21 cellular contexts compared by ENCODE assay signal in genomic region chr12:121515615-121516014, GRCh38.
DNase-seq lines count a peak whose midpoint lies in the region; ATAC-seq and TF ChIP-seq lines count a peak whose summit lies in the region.
"Had no signal": no experiment of that assay in that cellular context is flagged by ENCODE, and none has a peak within 500 bp of the region (broad histone marks: within the 10 kb centered on the region; RNA-seq: fewer than 3 reads in every experiment).

No MANE protein-coding gene starts in this region.

- H3K9ac ChIP-seq in neuronal stem cell (ENCODE audit: low read depth, low read length, poor library complexity): no peak overlapping the region
- H3K9ac ChIP-seq: BLaER1 had no signal

- H2BK12ac ChIP-seq in neuronal stem cell (ENCODE audit: low read length): no peak overlapping the region

- H2AFZ ChIP-seq in neuronal stem cell (ENCODE audit: low read length): no peak overlapping the region

- H3K27me3 ChIP-seq in neuronal stem cell (ENCODE audit: control insufficient read depth in 3 of 3, insufficient read depth in 3 of 3, low read depth in 1 of 3, low read length in 3 of 3): no peaks in the 10 kb centered on the region
- H3K27me3 ChIP-seq: BLaER1 had no signal

- H3K4me2 ChIP-seq in neuronal stem cell (ENCODE audit: insufficient read depth, low read length, poor library complexity, severe bottlenecking): no peak overlapping the region
- H3K4me2 ChIP-seq: A549, BLaER1 had no signal

- H3K27ac ChIP-seq in neuronal stem cell (replicated peaks; ENCODE audit: low read length): no peak overlapping the region
- H3K27ac ChIP-seq: A549, BLaER1, WERI-Rb-1 had no signal

- no peak overlapping the region for H2AK5ac ChIP-seq in neuronal stem cell (ENCODE audit: low read depth, low read length)

- H3K27ac Mint-ChIP-seq in activated CD8-positive, alpha-beta T cell treated with anti-CD3 and anti-CD28 coated beads for 36 hours: peak overlapping the region; percentile 58
- no peak overlapping the region for H3K27ac Mint-ChIP-seq in activated CD8-positive, alpha-beta T cell treated with anti-CD3 and anti-CD28 coated beads, Interleukin-2, amount 10 ng/mL, durations not matched to agents 7 days and 5 days

- H3K9me3 Mint-ChIP-seq in activated CD8-positive, alpha-beta T cell treated with anti-CD3 and anti-CD28 coated beads for 36 hours: no peaks in the 10 kb centered on the region
- no peaks in the 10 kb centered on the region for H3K9me3 Mint-ChIP-seq in activated CD8-positive, alpha-beta T cell treated with anti-CD3 and anti-CD28 coated beads, Interleukin-2, amount 10 ng/mL, durations not matched to agents 7 days and 5 days (ENCODE audit: insufficient read depth)

- peaks cover 0 to 10% of the 10 kb centered on the region in 2 donors for H3K9me3 ChIP-seq in neuronal stem cell (replicated peaks in 1 of 2; ENCODE audit: control insufficient read depth in 2 of 2, insufficient read depth in 1 of 2, low read depth in 1 of 2, low read length in 2 of 2)
- H3K9me3 ChIP-seq: A549, BLaER1 had no signal

- H3K4me3 Mint-ChIP-seq in activated CD8-positive, alpha-beta T cell treated with anti-CD3 and anti-CD28 coated beads for 36 hours: no peak overlapping the region
- H3K4me3 Mint-ChIP-seq in activated CD8-positive, alpha-beta T cell treated with anti-CD3 and anti-CD28 coated beads, Interleukin-2, amount 10 ng/mL, durations not matched to agents 7 days and 5 days: no peak overlapping the region

- no peak for DNase-seq in activated CD8-positive, alpha-beta T cell treated with anti-CD3 and anti-CD28 coated beads for 36 hours
- no peak for DNase-seq in activated CD8-positive, alpha-beta T cell treated with anti-CD3 and anti-CD28 coated beads, Interleukin-2, amount 10 ng/mL, durations not matched to agents 7 days and 5 days
- DNase-seq in NCI-H226 (peak; percentile 11), fibroblast of peridontal ligament (ENCODE audit: extremely low read depth) (peak; percentile 7), neuronal stem cell (ENCODE audit: low spot score) (no peak), A172 (ENCODE audit: low spot score) (no peak), DMS 273 (lab: John Stamatoyannopoulos, UW; ENCODE audit: unreplicated experiment) (no peak)
- DNase-seq in activated CD4-positive, CD25-positive, alpha-beta regulatory T cell (lab: John Stamatoyannopoulos, UW): no peak
- DNase-seq: activated effector memory CD4-positive, alpha-beta T cell treated with anti-CD3 and anti-CD28 coated beads, Interleukin-2, amount 50 U/mL, for 16 hours; DMS 273 treated with DMSO at 0.1 percent for 48 hours; effector memory CD4-positive, alpha-beta T cell; head of caudate nucleus; left ventricle myocardium superior; MM.1S; NCI-H146; NCI-H748 treated with DMSO at 0.1 percent for 48 hours; SHP77; stimulated activated CD4-positive, alpha-beta T cell treated with anti-CD3 and anti-CD28 coated beads, Interleukin-1b, Interleukin-23, amount 100 ng/mL, for 48 hours; WERI-Rb-1 had no signal

- intact Hi-C loops in activated CD8-positive, alpha-beta T cell treated with anti-CD3 and anti-CD28 coated beads for 36 hours (cut with micrococcal nuclease): no loop called here

- peaks cover 0 to 2% of the 10 kb centered on the region in 2 donors for H3K4me1 ChIP-seq in neuronal stem cell (ENCODE audit: control insufficient read depth in 2 of 2, insufficient read depth in 1 of 2, low read depth in 1 of 2, low read length in 2 of 2)

- no peak overlapping the region for H4K91ac ChIP-seq in neuronal stem cell (ENCODE audit: low read depth, low read length, poor library complexity)

- no peak overlapping the region for H3K23ac ChIP-seq in neuronal stem cell (ENCODE audit: low read depth, low read length, poor library complexity)

- POLR2A ChIA-PET in activated CD8-positive, alpha-beta T cell treated with anti-CD3 and anti-CD28 coated beads for 36 hours (lab: Charles Lee): interaction anchor here (0.7 kb wide), 1 partner anchor 67 kb away, joined by 3 read pairs; no protein-coding TSS in a partner anchor
- POLR2A ChIA-PET in activated CD8-positive, alpha-beta T cell treated with anti-CD3 and anti-CD28 coated beads, Interleukin-2, amount 10 ng/mL, durations not matched to agents 7 days and 5 days (lab: Charles Lee): no interaction called here

- CTCF ChIA-PET in activated CD8-positive, alpha-beta T cell treated with anti-CD3 and anti-CD28 coated beads for 36 hours (lab: Charles Lee): interaction anchor here (0.8 to 1.0 kb wide), 2 partner anchors 15 to 279 kb away, joined by 3 read pairs; no protein-coding TSS in a partner anchor
- CTCF ChIA-PET in activated CD8-positive, alpha-beta T cell treated with anti-CD3 and anti-CD28 coated beads, Interleukin-2, amount 10 ng/mL, durations not matched to agents 7 days and 5 days (lab: Charles Lee): no interaction called here

- no peak for ATAC-seq in activated CD8-positive, alpha-beta T cell treated with anti-CD3 and anti-CD28 coated beads for 36 hours
- ATAC-seq in activated CD8-positive, alpha-beta T cell treated with anti-CD3 and anti-CD28 coated beads, Interleukin-2, amount 10 ng/mL, durations not matched to agents 7 days and 5 days: no peak
- ATAC-seq: A549, left ventricle myocardium superior had no signal

- H3K36me3 Mint-ChIP-seq in activated CD8-positive, alpha-beta T cell treated with anti-CD3 and anti-CD28 coated beads for 36 hours (ENCODE audit: low read depth): peaks cover 2% of the 10 kb centered on the region
- peaks cover 20% of the 10 kb centered on the region for H3K36me3 Mint-ChIP-seq in activated CD8-positive, alpha-beta T cell treated with anti-CD3 and anti-CD28 coated beads, Interleukin-2, amount 10 ng/mL, durations not matched to agents 7 days and 5 days (ENCODE audit: low read depth)

- no peak overlapping the region for H2BK15ac ChIP-seq in neuronal stem cell (ENCODE audit: low read length)

- no peak for TF ChIP-seq CTCF in activated CD8-positive, alpha-beta T cell treated with anti-CD3 and anti-CD28 coated beads for 36 hours (IDR thresholded peaks at IDR 0.05)

- no peak overlapping the region for H2BK5ac ChIP-seq in neuronal stem cell (ENCODE audit: low read length)

- no peak overlapping the region for H3K4me3 ChIP-seq in neuronal stem cell (ENCODE audit: low read length in 2 of 2)
- H3K4me3 ChIP-seq: A549, BLaER1 had no signal

- no peak overlapping the region for H3K14ac ChIP-seq in neuronal stem cell (ENCODE audit: low read length)

- peaks cover 41 to 83% of the 10 kb centered on the region in 2 donors for H3K36me3 ChIP-seq in neuronal stem cell (replicated peaks in 1 of 2; ENCODE audit: control insufficient read depth in 2 of 2, insufficient read depth in 2 of 2, low read length in 2 of 2)

- no peak overlapping the region for H3K4ac ChIP-seq in neuronal stem cell (ENCODE audit: low read length)

- H3K27me3 Mint-ChIP-seq in activated CD8-positive, alpha-beta T cell treated with anti-CD3 and anti-CD28 coated beads for 36 hours: no peaks in the 10 kb centered on the region
- no peaks in the 10 kb centered on the region for H3K27me3 Mint-ChIP-seq in activated CD8-positive, alpha-beta T cell treated with anti-CD3 and anti-CD28 coated beads, Interleukin-2, amount 10 ng/mL, durations not matched to agents 7 days and 5 days (ENCODE audit: low read depth)

- no peak overlapping the region for H4K8ac ChIP-seq in neuronal stem cell (ENCODE audit: low read depth, low read length)

- peak overlapping the region; percentile 44 for H3K18ac ChIP-seq in neuronal stem cell (ENCODE audit: low read length)

- H2BK120ac ChIP-seq in neuronal stem cell (ENCODE audit: low read depth, low read length): no peak overlapping the region

- peaks cover 9% of the 10 kb centered on the region for H3K4me1 Mint-ChIP-seq in activated CD8-positive, alpha-beta T cell treated with anti-CD3 and anti-CD28 coated beads for 36 hours (ENCODE audit: low read depth)
- peaks cover 9% of the 10 kb centered on the region for H3K4me1 Mint-ChIP-seq in activated CD8-positive, alpha-beta T cell treated with anti-CD3 and anti-CD28 coated beads, Interleukin-2, amount 10 ng/mL, durations not matched to agents 7 days and 5 days (ENCODE audit: low read depth)

- H3K79me1 ChIP-seq in neuronal stem cell (ENCODE audit: low read depth, low read length): peaks cover 4% of the 10 kb centered on the region

- no CpG with 5 or more reads among the region's 7 CpGs for WGBS in neuronal stem cell (ENCODE audit: extremely low coverage in 2 of 2, insufficient read length in 2 of 2, insufficient replicate concordance in 1 of 2), 2 donors

Comparison
In these comparisons a context has a peak if more than half of its experiments do, and no peak if none do; other contexts are left out.
1. DNase-seq: peak in NCI-H226 (single experiment) and fibroblast of peridontal ligament (single experiment); none in activated CD8-positive, alpha-beta T cell treated with anti-CD3 and anti-CD28 coated beads for 36 hours (single experiment), activated CD8-positive, alpha-beta T cell treated with anti-CD3 and anti-CD28 coated beads, Interleukin-2, amount 10 ng/mL, durations not matched to agents 7 days and 5 days (single experiment), neuronal stem cell (single experiment), A172 (single experiment), activated CD4-positive, CD25-positive, alpha-beta regulatory T cell (0 of 4) and DMS 273 (single experiment).